16 cellular contexts compared by ENCODE assay signal in genomic region chr17:1904273-1905052, GRCh38.
A peak's percentile ranks its signal among the peaks of the same experiment; 100 is the strongest.
DNase-seq lines count a peak whose midpoint lies in the region; ATAC-seq and TF ChIP-seq lines count a peak whose summit lies in the region.
"Had no signal": no experiment of that assay in that cellular context is flagged by ENCODE, and none has a peak within 500 bp of the region (broad histone marks: within the 10 kb centered on the region; RNA-seq: fewer than 3 reads in every experiment).

No MANE protein-coding gene starts in this region.

- H3K9me3 ChIP-seq in gastrocnemius medialis = no peaks in the 10 kb centered on the region
- H3K9me3 ChIP-seq: lower lobe of right lung, thyroid gland had no signal

- no peak for TF ChIP-seq POLR2A in gastrocnemius medialis (IDR thresholded peaks at IDR 0.05)

- no peak for TF ChIP-seq CTCF in gastrocnemius medialis (IDR thresholded peaks at IDR 0.05 in 4 of 5, conservative IDR thresholded peaks at IDR 0.05 in 1 of 5)

- H3K4me1 ChIP-seq in gastrocnemius medialis = peaks cover 33 to 40% of the 10 kb centered on the region in 2 donors

- H3K27me3 ChIP-seq in gastrocnemius medialis = peaks cover 0 to 6% (median 2%) of the 10 kb centered on the region in 3 donors

- peak; percentile 43 for DNase-seq in NCI-H82 (lab: John Stamatoyannopoulos, UW)
- DNase-seq in NCI-H82 treated with DMSO at 0.1 percent for 48 hours (lab: John Stamatoyannopoulos, UW; ENCODE audit: unreplicated experiment) = no peak
- DNase-seq in NCI-H2081 (lab: John Stamatoyannopoulos, UW) = peak; percentile 22 to 65
- peak; percentile 66 for DNase-seq in germinal center (ENCODE audit: low spot score)
- DNase-seq in gastrocnemius medialis = no peak
- DNase-seq in AG08395 (ENCODE audit: low spot score) = no peak
- no peak for DNase-seq in activated naive CD4-positive, alpha-beta T cell treated with Interleukin-2 at 50 U/mL for 16 hours
- DNase-seq: activated CD8-positive, alpha-beta memory T cell treated with anti-CD3 and anti-CD28 coated beads, Interleukin-2, amount 50 U/mL, for 48 hours; effector CD8-positive, alpha-beta T cell; lower lobe of right lung; MV-4-11; naive thymus-derived CD4-positive, alpha-beta T cell; NCI-H524 treated with DMSO at 0.1 percent for 48 hours; stimulated activated CD4-positive, alpha-beta T cell treated with anti-CD3 and anti-CD28 coated beads, Interleukin-2, amount 100 ng/mL, for 24 hours had no signal

- intact Hi-C loops in gastrocnemius medialis (cut with DNase I; ENCODE audit: low total_unique reads) = loop anchor here (10.0 kb wide), 1 partner anchor 380 kb away; no protein-coding TSS in a partner anchor

- ATAC-seq in gastrocnemius medialis (no peak), HG03442 (IDR thresholded peaks at IDR 0.05; ENCODE audit: unreplicated experiment) (no peak)
- ATAC-seq: lower lobe of right lung; naive thymus-derived CD4-positive, alpha-beta T cell had no signal

- H3K27ac ChIP-seq in gastrocnemius medialis = peak overlapping the region in 3 of 4 donors; percentile 9 to 49 (median 16)
- H3K27ac ChIP-seq: lower lobe of right lung, thyroid gland had no signal

- H3K36me3 ChIP-seq in gastrocnemius medialis = no peaks in the 10 kb centered on the region
- H3K36me3 ChIP-seq: thyroid gland had no signal

- no peak overlapping the region for H3K4me3 ChIP-seq in gastrocnemius medialis
- H3K4me3 ChIP-seq: lower lobe of right lung, thyroid gland had no signal

- in situ Hi-C loops in gastrocnemius medialis (cut with MboI; ENCODE audit: low sequenced_read_pairs in 4 of 4) = loop anchor here (10.0 to 25.0 kb wide), 3 partner anchors 120 to 358 kb away; partner anchors contain the start of gene RTN4RL1 (in 1 of the 4)

Comparison
In these comparisons a context has a peak if more than half of its experiments do, and no peak if none do; other contexts are left out.
1. DNase-seq: peak in NCI-H82 (single experiment), NCI-H2081 (2 of 2) and germinal center (single experiment); none in NCI-H82 treated with DMSO at 0.1 percent for 48 hours (single experiment), gastrocnemius medialis (0 of 2), AG08395 (single experiment) and activated naive CD4-positive, alpha-beta T cell treated with Interleukin-2 at 50 U/mL for 16 hours (single experiment).